ENCODE assay signal across 18 cellular contexts in the genomic region with DNA sequence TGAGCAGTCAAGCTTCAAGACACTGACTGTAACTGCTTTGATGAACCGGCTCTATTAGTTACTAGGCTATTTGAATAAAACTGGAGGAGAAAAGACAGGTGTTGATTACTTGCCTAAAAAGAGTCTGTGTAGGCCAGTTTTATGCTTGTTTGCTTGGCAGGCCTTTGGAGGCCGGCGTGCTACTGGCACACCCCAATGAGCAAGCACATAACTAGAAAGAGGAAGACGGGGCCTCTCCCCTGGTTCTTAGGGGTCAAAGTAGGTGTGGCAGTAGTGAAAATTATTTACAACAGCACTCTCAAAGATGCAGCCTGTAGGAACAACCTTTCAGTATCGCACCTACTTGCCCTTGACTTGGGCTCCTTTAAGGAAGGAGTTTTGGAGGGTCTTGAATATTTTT. TPM values are rescaled to one million over a fixed set of nuclear protein-coding genes. Genes with fewer than 3 reads are reported as not detected.
DNase-seq lines count a peak whose midpoint lies in the region; ATAC-seq and TF ChIP-seq lines count a peak whose summit lies in the region.
"Had no signal": no experiment of that assay in that cellular context is flagged by ENCODE, and none has a peak within 500 bp of the region (broad histone marks: within the 10 kb centered on the region; RNA-seq: fewer than 3 reads in every experiment).

No MANE protein-coding gene starts in this region.

- H3K4me1 Mint-ChIP-seq in CD4-positive, alpha-beta T cell (ENCODE audit: low read depth): peaks cover 18% of the 10 kb centered on the region
- peaks cover 30% of the 10 kb centered on the region for H3K4me1 Mint-ChIP-seq in WTC11

- POLR2A ChIA-PET in CD4-positive, alpha-beta T cell (lab: Charles Lee): no interaction called here
- POLR2A ChIA-PET in WTC11 (lab: Charles Lee): no interaction called here

- CTCF ChIA-PET in CD4-positive, alpha-beta T cell (lab: Charles Lee): no interaction called here
- CTCF ChIA-PET in WTC11 (lab: Charles Lee): interaction anchor here (0.6 to 0.8 kb wide), 2 partner anchors 27 to 56 kb away, joined by 3 read pairs; no protein-coding TSS in a partner anchor

- H3K9me3 Mint-ChIP-seq in CD4-positive, alpha-beta T cell: no peaks in the 10 kb centered on the region
- H3K9me3 Mint-ChIP-seq in WTC11: no peaks in the 10 kb centered on the region

- no peaks in the 10 kb centered on the region for H3K27me3 Mint-ChIP-seq in CD4-positive, alpha-beta T cell
- H3K27me3 Mint-ChIP-seq in WTC11 (ENCODE audit: low read depth): peaks cover 20% of the 10 kb centered on the region

- H3K36me3 Mint-ChIP-seq in CD4-positive, alpha-beta T cell (ENCODE audit: low read depth): peaks cover 12% of the 10 kb centered on the region
- peaks cover 4% of the 10 kb centered on the region; the same call in 1 of the 2 replicates for H3K36me3 Mint-ChIP-seq in WTC11

- no peak overlapping the region for H3K4me3 ChIP-seq in mucosa of descending colon
- H3K4me3 ChIP-seq: ascending aorta, psoas muscle, upper lobe of left lung had no signal

- peak overlapping the region; percentile 78 for H3K4me3 Mint-ChIP-seq in CD4-positive, alpha-beta T cell
- H3K4me3 Mint-ChIP-seq in WTC11: peak overlapping the region; percentile 42

- ATAC-seq in CD4-positive, alpha-beta T cell (ENCODE audit: poor library complexity): no peak
- peak; percentile 26 for ATAC-seq in HG02884 (IDR thresholded peaks at IDR 0.05; ENCODE audit: unreplicated experiment)
- ATAC-seq in WTC11: no peak
- ATAC-seq in mucosa of descending colon: peak; percentile 66
- no peak for ATAC-seq in HG03039 (IDR thresholded peaks at IDR 0.05; ENCODE audit: unreplicated experiment)
- ATAC-seq: psoas muscle had no signal

- intact Hi-C loops in CD4-positive, alpha-beta T cell (cut with DNase I, micrococcal nuclease): loop anchor here in 1 of 2 experiments (5.0 to 10.0 kb wide), 2 partner anchors 274 to 1558 kb away; a partner anchor contains a TSS
- intact Hi-C loops in mucosa of descending colon (cut with DNase I, micrococcal nuclease): no loop called here
- intact Hi-C loops in head of caudate nucleus (cut with DNase I): loop anchor here (5.0 kb wide), 1 partner anchor 134 kb away; a partner anchor contains a TSS

- H3K27me3 ChIP-seq in CD4-positive, alpha-beta T cell (ENCODE audit: control insufficient read depth, insufficient read depth, low read length): no peaks in the 10 kb centered on the region
- H3K27me3 ChIP-seq: ascending aorta had no signal

- peaks cover 10% of the 10 kb centered on the region for H3K4me1 ChIP-seq in mucosa of descending colon (ENCODE audit: low read depth)

- no peaks in the 10 kb centered on the region for H3K36me3 ChIP-seq in mucosa of descending colon (ENCODE audit: low read depth)
- H3K36me3 ChIP-seq: ascending aorta, upper lobe of left lung had no signal

- DNase-seq in CD4-positive, alpha-beta T cell: no peak
- DNase-seq in WTC11 (ENCODE audit: low spot score) (no peak), mucosa of descending colon (peak; percentile 60 to 76 (median 65)), head of caudate nucleus (no peak), NCI-H2196 treated with DMSO at 0.1 percent for 48 hours (lab: John Stamatoyannopoulos, UW; ENCODE audit: unreplicated experiment) (no peak), Kasumi-1 (lab: John Stamatoyannopoulos, UW) (no peak)
- DNase-seq: activated effector memory CD4-positive, alpha-beta T cell treated with Interleukin-2 at 50 U/mL for 16 hours; foreskin fibroblast; KG1; midbrain; NCI-H187; NCI-H524 treated with DMSO at 0.1 percent for 48 hours; psoas muscle; Right ventricle myocardium superior had no signal

- H3K9me3 ChIP-seq in CD4-positive, alpha-beta T cell (ENCODE audit: control insufficient read depth, low read length): no peaks in the 10 kb centered on the region
- H3K9me3 ChIP-seq in mucosa of descending colon: no peaks in the 10 kb centered on the region
- H3K9me3 ChIP-seq: ascending aorta, psoas muscle, upper lobe of left lung had no signal

- TF ChIP-seq CTCF in CD4-positive, alpha-beta T cell (IDR thresholded peaks at IDR 0.05): no peak
- TF ChIP-seq CTCF in WTC11 (IDR thresholded peaks at IDR 0.05): no peak
- no peak for TF ChIP-seq CTCF in mucosa of descending colon (IDR thresholded peaks at IDR 0.05)

- no peak overlapping the region for H3K27ac ChIP-seq in CD4-positive, alpha-beta T cell (ENCODE audit: low read depth, low read length)
- H3K27ac ChIP-seq: ascending aorta, psoas muscle, upper lobe of left lung had no signal

- H3K27ac Mint-ChIP-seq in CD4-positive, alpha-beta T cell: peak overlapping the region; percentile 48
- no peak overlapping the region for H3K27ac Mint-ChIP-seq in WTC11

TF ChIP-seq in WTC11, 78 proteins besides CTCF, POLR2A, EP300 and RAD21:
- no peak for TF ChIP-seq CREB1 (CRISPR knock-in tag; IDR thresholded peaks at IDR 0.05)
- TF ChIP-seq, protein P1, sequence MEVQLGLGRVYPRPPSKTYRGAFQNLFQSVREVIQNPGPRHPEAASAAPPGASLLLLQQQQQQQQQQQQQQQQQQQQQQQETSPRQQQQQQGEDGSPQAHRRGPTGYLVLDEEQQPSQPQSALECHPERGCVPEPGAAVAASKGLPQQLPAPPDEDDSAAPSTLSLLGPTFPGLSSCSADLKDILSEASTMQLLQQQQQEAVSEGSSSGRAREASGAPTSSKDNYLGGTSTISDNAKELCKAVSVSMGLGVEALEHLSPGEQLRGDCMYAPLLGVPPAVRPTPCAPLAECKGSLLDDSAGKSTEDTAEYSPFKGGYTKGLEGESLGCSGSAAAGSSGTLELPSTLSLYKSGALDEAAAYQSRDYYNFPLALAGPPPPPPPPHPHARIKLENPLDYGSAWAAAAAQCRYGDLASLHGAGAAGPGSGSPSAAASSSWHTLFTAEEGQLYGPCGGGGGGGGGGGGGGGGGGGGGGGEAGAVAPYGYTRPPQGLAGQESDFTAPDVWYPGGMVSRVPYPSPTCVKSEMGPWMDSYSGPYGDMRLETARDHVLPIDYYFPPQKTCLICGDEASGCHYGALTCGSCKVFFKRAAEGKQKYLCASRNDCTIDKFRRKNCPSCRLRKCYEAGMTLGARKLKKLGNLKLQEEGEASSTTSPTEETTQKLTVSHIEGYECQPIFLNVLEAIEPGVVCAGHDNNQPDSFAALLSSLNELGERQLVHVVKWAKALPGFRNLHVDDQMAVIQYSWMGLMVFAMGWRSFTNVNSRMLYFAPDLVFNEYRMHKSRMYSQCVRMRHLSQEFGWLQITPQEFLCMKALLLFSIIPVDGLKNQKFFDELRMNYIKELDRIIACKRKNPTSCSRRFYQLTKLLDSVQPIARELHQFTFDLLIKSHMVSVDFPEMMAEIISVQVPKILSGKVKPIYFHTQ (CRISPR knock-in tag; IDR thresholded peaks at IDR 0.05): no peak
- TF ChIP-seq, protein P2, sequence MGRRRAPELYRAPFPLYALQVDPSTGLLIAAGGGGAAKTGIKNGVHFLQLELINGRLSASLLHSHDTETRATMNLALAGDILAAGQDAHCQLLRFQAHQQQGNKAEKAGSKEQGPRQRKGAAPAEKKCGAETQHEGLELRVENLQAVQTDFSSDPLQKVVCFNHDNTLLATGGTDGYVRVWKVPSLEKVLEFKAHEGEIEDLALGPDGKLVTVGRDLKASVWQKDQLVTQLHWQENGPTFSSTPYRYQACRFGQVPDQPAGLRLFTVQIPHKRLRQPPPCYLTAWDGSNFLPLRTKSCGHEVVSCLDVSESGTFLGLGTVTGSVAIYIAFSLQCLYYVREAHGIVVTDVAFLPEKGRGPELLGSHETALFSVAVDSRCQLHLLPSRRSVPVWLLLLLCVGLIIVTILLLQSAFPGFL (CRISPR knock-in tag; IDR thresholded peaks at IDR 0.05; ENCODE audit: borderline replicate concordance): no peak
- TF ChIP-seq, protein P3, sequence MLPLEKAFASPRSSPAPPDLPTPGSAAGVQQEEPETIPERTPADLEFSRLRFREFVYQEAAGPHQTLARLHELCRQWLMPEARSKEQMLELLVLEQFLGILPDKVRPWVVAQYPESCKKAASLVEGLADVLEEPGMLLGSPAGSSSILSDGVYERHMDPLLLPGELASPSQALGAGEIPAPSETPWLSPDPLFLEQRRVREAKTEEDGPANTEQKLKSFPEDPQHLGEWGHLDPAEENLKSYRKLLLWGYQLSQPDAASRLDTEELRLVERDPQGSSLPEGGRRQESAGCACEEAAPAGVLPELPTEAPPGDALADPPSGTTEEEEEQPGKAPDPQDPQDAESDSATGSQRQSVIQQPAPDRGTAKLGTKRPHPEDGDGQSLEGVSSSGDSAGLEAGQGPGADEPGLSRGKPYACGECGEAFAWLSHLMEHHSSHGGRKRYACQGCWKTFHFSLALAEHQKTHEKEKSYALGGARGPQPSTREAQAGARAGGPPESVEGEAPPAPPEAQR (CRISPR knock-in tag; IDR thresholded peaks at IDR 0.05): no peak
TF ChIP-seq in WTC11: peak in this region for 0.

RNA-seq across cellular contexts. Expression of a gene that starts 2.1 kb away (rescaled TPM):
- 10 to 100 TPM; 58.8 to 61.0 TPM for total RNA-seq in CD4-positive, alpha-beta T cell
- 60.9 to 65.7 TPM (median 64.5 TPM) in 3 replicates for total RNA-seq in WTC11 (2021)
- 10 to 100 TPM; 44.0 to 73.3 (median 44.7) TPM for total RNA-seq in mucosa of descending colon

Comparison
In these comparisons a context has a peak if more than half of its experiments do, and no peak if none do; other contexts are left out.
1. ATAC-seq: peak in HG02884 (single experiment) and mucosa of descending colon (single experiment); none in CD4-positive, alpha-beta T cell (single experiment), WTC11 (single experiment) and HG03039 (single experiment).
2. DNase-seq: peak in mucosa of descending colon (3 of 3); none in CD4-positive, alpha-beta T cell (0 of 10), WTC11 (single experiment), head of caudate nucleus (0 of 42), NCI-H2196 treated with DMSO at 0.1 percent for 48 hours (single experiment) and Kasumi-1 (0 of 2).